ENCODE assay signal across 8 cellular contexts in genomic region chr6:144008501-144009245, GRCh38. TPM values are rescaled to one million over a fixed set of nuclear protein-coding genes. Genes with fewer than 3 reads are reported as not detected.
A peak's percentile ranks its signal among the peaks of the same experiment; 100 is the strongest.
DNase-seq lines count a peak whose midpoint lies in the region; ATAC-seq and TF ChIP-seq lines count a peak whose summit lies in the region.

No MANE protein-coding gene starts in this region.

- no peak for TF ChIP-seq CTCF in dorsolateral prefrontal cortex (IDR thresholded peaks at IDR 0.05 in 54 of 56, conservative IDR thresholded peaks at IDR 0.05 in 2 of 56; ENCODE audit: low read depth in 1 of 56, partially characterized antibody in 56 of 56)

- intact Hi-C loops in dorsolateral prefrontal cortex (cut with DNase I) = no loop called here

- peak overlapping the region; percentile 89; the same call in 1 of the 2 replicates for H3K4me3 ChIP-seq in GM08714 (ENCODE audit: low read length)
- peak overlapping the region; percentile 55; the same call in 1 of the 2 replicates for H3K4me3 ChIP-seq in HUES48 (ENCODE audit: low read depth, low read length)
- peak overlapping the region in 57 of 59 donors; percentile 19 to 69 (median 52) for H3K4me3 ChIP-seq in dorsolateral prefrontal cortex

- no peak overlapping the region for H3K9ac ChIP-seq in HUES48 (ENCODE audit: low read depth, low read length)

- H3K9me3 ChIP-seq in HUES48 (ENCODE audit: control insufficient read depth, insufficient read depth, low read length) = 0 out of 2 replicates have a peak, but pooled peaks cover 2% of the 10 kb centered on the region

- H3K4me1 ChIP-seq in HUES48 (ENCODE audit: control insufficient read depth, insufficient read depth, low read length) = no peaks in the 10 kb centered on the region

- peak overlapping the region in 1 of 10 donors; percentile 70 for H3K27ac Mint-ChIP-seq in naive thymus-derived CD8-positive, alpha-beta T cell

- peaks cover 0 to 7% (median 5%) of the 10 kb centered on the region in 4 donors for H3K4me1 Mint-ChIP-seq in naive thymus-derived CD8-positive, alpha-beta T cell

- H3K27me3 ChIP-seq in HUES48 (ENCODE audit: control insufficient read depth, insufficient read depth, low read length) (peaks cover 74% of the 10 kb centered on the region), dorsolateral prefrontal cortex (peaks cover 0 to 4% (median 0%) of the 10 kb centered on the region in 45 donors)

- H3K36me3 Mint-ChIP-seq in naive thymus-derived CD8-positive, alpha-beta T cell = no peaks in the 10 kb centered on the region

- H3K36me3 ChIP-seq in HUES48 (ENCODE audit: control insufficient read depth, insufficient read depth, low read length) = no peaks in the 10 kb centered on the region

- peak overlapping the region; percentile 51 to 71 (median 62) for H3K4me3 Mint-ChIP-seq in naive thymus-derived CD8-positive, alpha-beta T cell

- peaks cover 6 to 33% (median 16%) of the 10 kb centered on the region in 5 donors for H3K27me3 Mint-ChIP-seq in naive thymus-derived CD8-positive, alpha-beta T cell

- POLR2A ChIA-PET in naive thymus-derived CD8-positive, alpha-beta T cell (lab: Charles Lee) = interaction anchor here (1.1 kb wide), 1 partner anchor 433 kb away, joined by 4 read pairs; no protein-coding TSS in a partner anchor

- DNase-seq in dorsolateral prefrontal cortex (no peak), Ammon's horn (ENCODE audit: low spot score) (no peak), HK-2 (ENCODE audit: unreplicated experiment) (no peak)
- DNase-seq in naive thymus-derived CD8-positive, alpha-beta T cell = no peak

- ATAC-seq in naive thymus-derived CD8-positive, alpha-beta T cell = no peak
- ATAC-seq in GM19452 (IDR thresholded peaks at IDR 0.05; ENCODE audit: unreplicated experiment) (no peak), GM19324 (IDR thresholded peaks at IDR 0.05; ENCODE audit: low FRiP score, unreplicated experiment) (no peak)

- peaks cover 0 to 2% (median 0%) of the 10 kb centered on the region in 9 donors for H3K9me3 Mint-ChIP-seq in naive thymus-derived CD8-positive, alpha-beta T cell

- H3K27ac ChIP-seq in HUES48 (ENCODE audit: low read depth, low read length) (no peak overlapping the region), dorsolateral prefrontal cortex (peak overlapping the region in 13 of 59 donors; percentile 3 to 65 (median 37))

RNA-seq across cellular contexts. Expression of gene PLAGL1, which starts 0.6 kb away (rescaled TPM):
- 10 to 100 TPM in 117 of 120 experiments, 1 to 10 TPM in 3; 8.9 to 34.8 (median 17.9) TPM for total RNA-seq in dorsolateral prefrontal cortex
- total RNA-seq in naive thymus-derived CD8-positive, alpha-beta T cell = 1 to 10 TPM; 7.6 to 8.0 TPM
- polyA plus RNA-seq in naive thymus-derived CD8-positive, alpha-beta T cell = 1 to 10 TPM; 2.9 to 4.9 (median 3.3) TPM
